In genomic region chr3:98731720-98732238, GRCh38 we compare ENCODE assay signal across 8 cellular contexts. TPM values are rescaled to one million over a fixed set of nuclear protein-coding genes. Genes with fewer than 3 reads are reported as not detected.
ATAC-seq lines count a peak whose summit lies in the region.

No MANE protein-coding gene starts in this region.

- ATAC-seq in GM21360 (IDR thresholded peaks at IDR 0.05; ENCODE audit: unreplicated experiment), result no peak
- no peak for ATAC-seq in GM21447 (IDR thresholded peaks at IDR 0.05; ENCODE audit: unreplicated experiment)
- ATAC-seq in HG03460 (IDR thresholded peaks at IDR 0.05; ENCODE audit: unreplicated experiment), result no peak
- no peak for ATAC-seq in HG02678 (IDR thresholded peaks at IDR 0.05; ENCODE audit: unreplicated experiment)

- H3K27me3 ChIP-seq in ACC112 (ENCODE audit: insufficient read depth, low read length), result no peaks in the 10 kb centered on the region

- H3K27me3 Mint-ChIP-seq in IgD-negative memory B cell, result peaks cover 36% of the 10 kb centered on the region

- peak overlapping the region in 3 of 4 donors; percentile 47 to 65 (median 60) for H3K4me3 Mint-ChIP-seq in IgD-negative memory B cell

- H3K27ac Mint-ChIP-seq in IgD-negative memory B cell, result no peak overlapping the region

- no peaks in the 10 kb centered on the region for H3K9me3 ChIP-seq in mesodermal cell (ENCODE audit: control insufficient read depth, low read length)

- H3K36me3 ChIP-seq in ACC112 (ENCODE audit: insufficient read depth, low read length) (no peaks in the 10 kb centered on the region), mesodermal cell (ENCODE audit: control insufficient read depth, insufficient read depth, low read length) (peaks cover 4% of the 10 kb centered on the region)

- WGBS in mesodermal cell (ENCODE audit: insufficient coverage in 2 of 2), 2 experiments, result 14 to 25% methylated on average over 6 of the region's 9 CpGs

- 0 out of 2 replicates have a peak overlapping the region, but pooled peaks have one; percentile 0 for H3K27ac ChIP-seq in ACC112 (ENCODE audit: low read depth, low read length)
- peak overlapping the region; percentile 19 for H3K27ac ChIP-seq in cingulate gyrus (ENCODE audit: low read depth, low read length)
- peak overlapping the region; percentile 91 for H3K27ac ChIP-seq in mesodermal cell (ENCODE audit: low read depth, low read length, severe bottlenecking)

- H3K36me3 Mint-ChIP-seq in IgD-negative memory B cell, result no peaks in the 10 kb centered on the region

- H3K4me3 ChIP-seq in ACC112 (ENCODE audit: low read depth, low read length), result peak overlapping the region; percentile 87
- peak overlapping the region; percentile 85 for H3K4me3 ChIP-seq in mesodermal cell (ENCODE audit: extremely low read depth, insufficient read depth, low read length, poor library complexity, severe bottlenecking)

- peaks cover 34% of the 10 kb centered on the region for H3K79me2 ChIP-seq in ACC112 (ENCODE audit: control insufficient read depth, insufficient read depth, low read length, unreplicated experiment)

- peaks cover 7 to 15% (median 13%) of the 10 kb centered on the region in 3 donors for H3K4me1 Mint-ChIP-seq in IgD-negative memory B cell

- peaks cover 0 to 2% (median 0%) of the 10 kb centered on the region in 3 donors for H3K9me3 Mint-ChIP-seq in IgD-negative memory B cell

- peak overlapping the region; percentile 89 for H2AFZ ChIP-seq in ACC112 (ENCODE audit: low read length, unreplicated experiment)

- H3K4me1 ChIP-seq in ACC112 (ENCODE audit: control insufficient read depth, insufficient read depth, low read length, unreplicated experiment) (peaks cover 24% of the 10 kb centered on the region), mesodermal cell (ENCODE audit: control insufficient read depth, insufficient read depth, low read length, poor library complexity, severe bottlenecking) (peaks cover 33% of the 10 kb centered on the region)

RNA-seq across cellular contexts. Expression of gene ST3GAL6, which starts 31.4 kb away (rescaled TPM):
- polyA plus RNA-seq in IgD-negative memory B cell, result not detected
- polyA plus RNA-seq in mesodermal cell (2013, experiment 1 of 2), result 50.5 TPM
- 55.3 TPM for polyA plus RNA-seq in mesodermal cell (2013, experiment 2 of 2)

Comparison
In these comparisons a context has a peak if more than half of its experiments do, and no peak if none do; other contexts are left out.
1. H3K27ac ChIP-seq: peak in every context shown above with its lines; median percentile 91 in mesodermal cell; 19 in cingulate gyrus; 0 in ACC112.